Comparison of ENCODE assay signal across 9 cellular contexts in the genomic region with DNA sequence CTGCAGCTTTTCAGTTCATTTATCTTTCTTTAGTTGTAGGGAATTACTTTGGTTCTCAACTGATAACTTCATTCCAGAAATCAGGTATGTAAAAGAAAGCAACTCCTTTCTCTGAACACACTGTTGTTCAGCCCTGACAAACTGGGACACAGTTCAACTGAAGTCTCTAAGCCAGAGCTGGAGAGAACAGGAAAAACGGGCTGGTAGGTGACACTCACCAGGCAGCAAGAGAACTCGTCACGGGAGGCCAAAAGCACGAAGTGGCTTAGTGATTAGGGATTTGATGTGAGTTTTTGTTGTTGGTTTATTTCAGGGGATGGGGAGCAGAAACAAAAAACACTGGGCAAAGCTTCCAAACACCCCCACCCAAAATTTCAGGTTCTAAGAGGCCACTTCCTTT. TPM values are rescaled to one million over a fixed set of nuclear protein-coding genes. Genes with fewer than 3 reads are reported as not detected.
DNase-seq lines count a peak whose midpoint lies in the region; ATAC-seq, FAIRE-seq and TF ChIP-seq lines count a peak whose summit lies in the region.
"Had no signal": no experiment of that assay in that cellular context is flagged by ENCODE, and none has a peak within 500 bp of the region (broad histone marks: within the 10 kb centered on the region; RNA-seq: fewer than 3 reads in every experiment).

No MANE protein-coding gene starts in this region.

- CTCF ChIA-PET in activated CD8-positive, alpha-beta T cell treated with anti-CD3 and anti-CD28 coated beads, Interleukin-2, amount 10 ng/mL, durations not matched to agents 7 days and 5 days (lab: Charles Lee): interaction anchor here (1.0 to 5.5 kb wide), 17 partner anchors 10 to 173 kb away, joined by 3 to 50 read pairs (median 10); a partner anchor contains a TSS

- H3K79me2 ChIP-seq in keratinocyte (ENCODE audit: control insufficient read depth, insufficient read depth, low read length): peaks cover 68% of the 10 kb centered on the region

- H2AFZ ChIP-seq in keratinocyte (ENCODE audit: control insufficient read depth, low read length): no peak overlapping the region

- dilution Hi-C loops in keratinocyte (cut with MboI; ENCODE audit: extremely low pct_ligation_motif_present, low sequenced_read_pairs): no loop called here

- DNase-seq in activated CD8-positive, alpha-beta T cell treated with anti-CD3 and anti-CD28 coated beads, Interleukin-2, amount 10 ng/mL, durations not matched to agents 7 days and 5 days: no peak
- DNase-seq in keratinocyte (ENCODE audit: low read depth, low spot score): no peak
- no peak for DNase-seq in stimulated activated naive B cell treated with anti-CD40 and anti-IgM and Interleukin-4, amounts not matched to agents 10 μg/mL and 1 μg/mL and 100 μg/mL, for 72 hours
- DNase-seq in sciatic nerve (ENCODE audit: low spot score): no peak
- DNase-seq in dermis blood vessel endothelial cell: no peak

- FAIRE-seq in keratinocyte (lab: Jason Lieb, UNC): peak; percentile 49

- H3K4me2 ChIP-seq in keratinocyte (ENCODE audit: control insufficient read depth, extremely low read depth, insufficient read depth, low read depth, low read length): peak overlapping the region; percentile 89

- H3K36me3 ChIP-seq in HUES64 (ENCODE audit: insufficient read depth, low read length) (peaks cover 73% of the 10 kb centered on the region), keratinocyte (ENCODE audit: control insufficient read depth in 2 of 2, extremely low read depth in 1 of 2, insufficient read depth in 2 of 2, low read length in 2 of 2) (peaks cover 27 to 71% of the 10 kb centered on the region in 2 experiments)

- no peak overlapping the region for H3K4me3 ChIP-seq in HUES64 (ENCODE audit: low read length)
- H3K4me3 ChIP-seq in keratinocyte (ENCODE audit: control insufficient read depth in 2 of 3, extremely low read depth in 1 of 3, insufficient read depth in 2 of 3, low read depth in 1 of 3, low read length in 3 of 3): peak overlapping the region in 1 of 3 experiments; percentile 4

- intact Hi-C loops in sciatic nerve (cut with DNase I): no loop called here

- H3K27ac Mint-ChIP-seq in activated CD8-positive, alpha-beta T cell treated with anti-CD3 and anti-CD28 coated beads, Interleukin-2, amount 10 ng/mL, durations not matched to agents 7 days and 5 days: peak overlapping the region; percentile 99
- H3K27ac Mint-ChIP-seq in stimulated activated naive B cell treated with anti-CD40 and anti-IgM and Interleukin-4, amounts not matched to agents 10 μg/mL and 1 μg/mL and 100 μg/mL, for 72 hours: peak overlapping the region; percentile 97

- H4K20me1 ChIP-seq in keratinocyte (ENCODE audit: control insufficient read depth, extremely low read depth, insufficient read depth, low read length): peaks cover 28% of the 10 kb centered on the region

- H3K9me3 ChIP-seq in HUES64 (ENCODE audit: insufficient read depth, low read depth, low read length) (no peaks in the 10 kb centered on the region), keratinocyte (ENCODE audit: control insufficient read depth, low read depth, low read length) (no peaks in the 10 kb centered on the region)

- H3K27me3 Mint-ChIP-seq in activated CD8-positive, alpha-beta T cell treated with anti-CD3 and anti-CD28 coated beads, Interleukin-2, amount 10 ng/mL, durations not matched to agents 7 days and 5 days (ENCODE audit: low read depth): no peaks in the 10 kb centered on the region
- no peaks in the 10 kb centered on the region for H3K27me3 Mint-ChIP-seq in stimulated activated naive B cell treated with anti-CD40 and anti-IgM and Interleukin-4, amounts not matched to agents 10 μg/mL and 1 μg/mL and 100 μg/mL, for 72 hours

- H3K4me3 Mint-ChIP-seq in activated CD8-positive, alpha-beta T cell treated with anti-CD3 and anti-CD28 coated beads, Interleukin-2, amount 10 ng/mL, durations not matched to agents 7 days and 5 days: peak overlapping the region; percentile 85
- H3K4me3 Mint-ChIP-seq in stimulated activated naive B cell treated with anti-CD40 and anti-IgM and Interleukin-4, amounts not matched to agents 10 μg/mL and 1 μg/mL and 100 μg/mL, for 72 hours: peak overlapping the region in 1 of 2 donors; percentile 46

- no peaks in the 10 kb centered on the region for H3K27me3 ChIP-seq in HUES64 (ENCODE audit: insufficient read depth, low read length)
- no peaks in the 10 kb centered on the region for H3K27me3 ChIP-seq in keratinocyte (ENCODE audit: control insufficient read depth, extremely low read depth, insufficient read depth, low read length)

- H3K4me1 Mint-ChIP-seq in activated CD8-positive, alpha-beta T cell treated with anti-CD3 and anti-CD28 coated beads, Interleukin-2, amount 10 ng/mL, durations not matched to agents 7 days and 5 days (ENCODE audit: low read depth): peaks cover 99% of the 10 kb centered on the region
- peaks cover 84 to 100% of the 10 kb centered on the region in 2 donors for H3K4me1 Mint-ChIP-seq in stimulated activated naive B cell treated with anti-CD40 and anti-IgM and Interleukin-4, amounts not matched to agents 10 μg/mL and 1 μg/mL and 100 μg/mL, for 72 hours

- H3K27ac ChIP-seq in HUES64 (ENCODE audit: low read depth, low read length): peak overlapping the region; percentile 94
- H3K27ac ChIP-seq in keratinocyte (ENCODE audit: control insufficient read depth, insufficient read depth, low read length): peak overlapping the region; percentile 96
- H3K27ac ChIP-seq: KMS-11 had no signal

- H3K9ac ChIP-seq in HUES64 (ENCODE audit: low read depth, low read length) (no peak overlapping the region; the same call in 1 of the 2 replicates), keratinocyte (ENCODE audit: control insufficient read depth, extremely low read depth, insufficient read depth, low read length) (peak overlapping the region; percentile 85)
- H3K9ac ChIP-seq: KMS-11 had no signal

- no peaks in the 10 kb centered on the region for H3K9me3 Mint-ChIP-seq in activated CD8-positive, alpha-beta T cell treated with anti-CD3 and anti-CD28 coated beads, Interleukin-2, amount 10 ng/mL, durations not matched to agents 7 days and 5 days (ENCODE audit: insufficient read depth)
- no peaks in the 10 kb centered on the region for H3K9me3 Mint-ChIP-seq in stimulated activated naive B cell treated with anti-CD40 and anti-IgM and Interleukin-4, amounts not matched to agents 10 μg/mL and 1 μg/mL and 100 μg/mL, for 72 hours

- peaks cover 5% of the 10 kb centered on the region for H3K9me1 ChIP-seq in keratinocyte (ENCODE audit: control insufficient read depth, extremely low read depth, insufficient read depth, low read length)

- peaks cover 91% of the 10 kb centered on the region for H3K36me3 Mint-ChIP-seq in activated CD8-positive, alpha-beta T cell treated with anti-CD3 and anti-CD28 coated beads, Interleukin-2, amount 10 ng/mL, durations not matched to agents 7 days and 5 days (ENCODE audit: low read depth)
- H3K36me3 Mint-ChIP-seq in stimulated activated naive B cell treated with anti-CD40 and anti-IgM and Interleukin-4, amounts not matched to agents 10 μg/mL and 1 μg/mL and 100 μg/mL, for 72 hours: peaks cover 73 to 82% of the 10 kb centered on the region in 2 donors

- no peak for TF ChIP-seq CTCF in keratinocyte (optimal IDR thresholded peaks at IDR 0.05 in 1 of 3, IDR thresholded peaks at IDR 0.05 in 1 of 3, conservative IDR thresholded peaks at IDR 0.05 in 1 of 3; ENCODE audit: extremely low read depth in 1 of 3, insufficient read depth in 2 of 3, low read length in 3 of 3)

- H3K4me1 ChIP-seq in HUES64 (ENCODE audit: insufficient read depth, low read length) (peaks cover 63% of the 10 kb centered on the region), keratinocyte (ENCODE audit: control insufficient read depth, extremely low read depth, insufficient read depth, low read length) (peaks cover 98% of the 10 kb centered on the region)

- 81% methylated on average over 4 of the region's 4 CpGs for WGBS in HUES64

- POLR2A ChIA-PET in activated CD8-positive, alpha-beta T cell treated with anti-CD3 and anti-CD28 coated beads, Interleukin-2, amount 10 ng/mL, durations not matched to agents 7 days and 5 days (lab: Charles Lee): interaction anchor here (0.8 to 5.0 kb wide), 7 partner anchors 9 to 148 kb away, joined by 3 to 60 read pairs (median 14); a partner anchor contains a TSS

- ATAC-seq in activated CD8-positive, alpha-beta T cell treated with anti-CD3 and anti-CD28 coated beads, Interleukin-2, amount 10 ng/mL, durations not matched to agents 7 days and 5 days: no peak
- no peak for ATAC-seq in stimulated activated naive B cell treated with anti-CD40 and anti-IgM and Interleukin-4, amounts not matched to agents 10 μg/mL and 1 μg/mL and 100 μg/mL, for 72 hours (replicated peaks)
- no peak for ATAC-seq in HG03565 (IDR thresholded peaks at IDR 0.05; ENCODE audit: unreplicated experiment)
- no peak for ATAC-seq in GM18502 (IDR thresholded peaks at IDR 0.05; ENCODE audit: poor library complexity, unreplicated experiment)
- ATAC-seq in sciatic nerve: no peak

RNA-seq across cellular contexts. Expression of a gene that starts 54.1 kb away (rescaled TPM):
- 117 TPM for polyA plus RNA-seq in HUES64 (2013, experiment 1 of 2)
- polyA plus RNA-seq in HUES64 (2013, experiment 2 of 2): 121 TPM
- total RNA-seq in activated CD8-positive, alpha-beta T cell treated with anti-CD3 and anti-CD28 coated beads, Interleukin-2, amount 10 ng/mL, durations not matched to agents 7 days and 5 days: 100 to 1,000 TPM; 857 to 883 TPM
- 277 to 489 TPM (median 351 TPM) in 3 replicates for polyA plus RNA-seq in keratinocyte
- polyA plus RNA-seq in keratinocyte (2011; ENCODE audit: low read depth): 526 TPM
- polyA plus RNA-seq in keratinocyte (2011; cell fraction: cytosol; rRNA removed): 357 and 388 TPM in 2 replicates
- 864 and 995 TPM in 2 replicates for polyA plus RNA-seq in keratinocyte (2011; cell fraction: nucleus; rRNA removed)
- polyA plus RNA-seq in keratinocyte (2012; ENCODE audit: low replicate concordance): 168 and 903 TPM in 2 replicates
- 752 to 1,882 TPM (median 1,066 TPM) in 3 replicates for polyA minus RNA-seq in keratinocyte
- polyA minus RNA-seq in keratinocyte (2011; cell fraction: cytosol; rRNA and poly(A)+ RNA removed): 461 TPM
- 623 and 1,627 TPM in 2 replicates for polyA minus RNA-seq in keratinocyte (2011; cell fraction: nucleus; rRNA and poly(A)+ RNA removed)
- total RNA-seq in sciatic nerve (973 TPM), dermis blood vessel endothelial cell (803 and 1,099 TPM in 2 replicates)
